5 cellular contexts compared by ENCODE assay signal in the genomic region with DNA sequence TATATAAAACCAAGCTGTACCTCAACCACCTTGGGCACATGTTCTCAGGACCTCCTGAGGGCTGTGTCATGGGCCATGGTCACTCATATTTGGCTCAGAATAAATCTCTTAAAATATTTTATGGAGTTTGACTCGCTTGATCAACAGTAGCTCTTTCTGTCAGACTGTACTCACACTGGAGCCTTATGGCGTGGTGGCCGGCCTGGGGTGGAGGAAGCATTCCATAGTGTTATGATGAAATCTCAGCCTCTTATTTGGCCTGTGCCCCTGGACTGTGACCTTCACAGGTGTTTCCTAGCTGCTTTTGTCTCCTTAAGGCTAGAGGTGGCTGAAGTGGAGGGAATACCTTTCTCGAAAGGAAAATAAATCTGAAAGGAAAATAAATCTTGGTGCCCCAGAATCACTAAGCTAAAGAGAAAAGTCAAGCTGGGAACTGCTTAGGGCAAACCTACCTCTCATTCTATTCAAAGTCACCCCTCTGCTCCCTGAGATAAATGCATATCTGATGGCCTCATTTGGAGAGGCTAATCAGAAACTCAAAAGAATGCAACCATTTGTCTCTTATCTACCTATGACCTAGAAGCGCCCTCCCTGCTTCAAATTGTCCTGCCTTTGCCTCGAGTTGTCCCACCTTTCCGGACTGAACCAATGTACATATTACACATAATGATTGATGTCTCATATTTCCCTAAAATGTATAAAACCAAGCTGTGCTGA. TPM values are rescaled to one million over a fixed set of nuclear protein-coding genes. Genes with fewer than 3 reads are reported as not detected.
"Had no signal": no experiment of that assay in that cellular context is flagged by ENCODE, and none has a peak within 500 bp of the region (broad histone marks: within the 10 kb centered on the region; RNA-seq: fewer than 3 reads in every experiment).

No MANE protein-coding gene starts in this region.

RNA-seq across cellular contexts. Expression of gene TRIM17, which starts 16.8 kb away (rescaled TPM):
- total RNA-seq: HT1080, IMR-90, M059J, RPMI7951, SJCRH30 had no signal
